9 cellular contexts compared by ENCODE assay signal in genomic region chr12:8696402-8697100, GRCh38. TPM values are rescaled to one million over a fixed set of nuclear protein-coding genes. Genes with fewer than 3 reads are reported as not detected.
A peak's percentile ranks its signal among the peaks of the same experiment; 100 is the strongest.
DNase-seq lines count a peak whose midpoint lies in the region; ATAC-seq and TF ChIP-seq lines count a peak whose summit lies in the region.
"Had no signal": no experiment of that assay in that cellular context is flagged by ENCODE, and none has a peak within 500 bp of the region (broad histone marks: within the 10 kb centered on the region; RNA-seq: fewer than 3 reads in every experiment).

No MANE protein-coding gene starts in this region.

- DNase-seq in dorsolateral prefrontal cortex (no peak), natural killer cell (no peak), NCI-H2029 treated with DMSO at 0.1 percent for 48 hours (lab: John Stamatoyannopoulos, UW) (no peak), NCI-H82 treated with DMSO at 0.1 percent for 48 hours (lab: John Stamatoyannopoulos, UW; ENCODE audit: unreplicated experiment) (no peak)

- no peaks in the 10 kb centered on the region for H3K36me3 Mint-ChIP-seq in natural killer cell

- no peaks in the 10 kb centered on the region for H3K9me2 ChIP-seq in Loucy (replicated peaks; ENCODE audit: low read depth, low read length)

- H3K9me3 Mint-ChIP-seq in natural killer cell = no peaks in the 10 kb centered on the region

- H3K36me3 ChIP-seq in BLaER1 treated with 17β-estradiol and CSF1 and Interleukin-3, amounts not matched to agents 10 nM and 100 nM = peaks cover 0 to 10% (median 2%) of the 10 kb centered on the region in 11 experiments; a peak in 6 of 22 replicates
- H3K36me3 ChIP-seq in Loucy (ENCODE audit: insufficient read depth, low read length) = no peaks in the 10 kb centered on the region

- peak overlapping the region; percentile 98 for H2AFZ ChIP-seq in Loucy (ENCODE audit: low read length)

- H3K9me3 ChIP-seq in BLaER1 treated with 17β-estradiol and CSF1 and Interleukin-3, amounts not matched to agents 10 nM and 100 nM (replicated peaks in 1 of 11) = no peaks in the 10 kb centered on the region
- H3K9me3 ChIP-seq in Loucy (ENCODE audit: insufficient read depth, low read depth, low read length) = no peaks in the 10 kb centered on the region

- no peaks in the 10 kb centered on the region for H3K27me3 Mint-ChIP-seq in natural killer cell (ENCODE audit: low read depth in 2 of 2)

- H3K4me1 Mint-ChIP-seq in natural killer cell = peaks cover 28% of the 10 kb centered on the region in 2 donors

- intact Hi-C loops in dorsolateral prefrontal cortex (cut with DNase I) = loop anchor here in 1 of 2 donors (5.0 kb wide), 1 partner anchor 216 kb away; the partner anchor contains the start of gene PHC1
- intact Hi-C loops in natural killer cell (cut with micrococcal nuclease) = no loop called here

- H3K4me1 ChIP-seq in BLaER1 treated with 17β-estradiol and CSF1 and Interleukin-3, amounts not matched to agents 10 nM and 100 nM = peaks cover 54 to 85% (median 76%) of the 10 kb centered on the region in 10 experiments
- peaks cover 63% of the 10 kb centered on the region for H3K4me1 ChIP-seq in Loucy (ENCODE audit: insufficient read depth, low read length, poor library complexity, severe bottlenecking)

- peak overlapping the region; percentile 49 to 95 (median 84) for H3K4me2 ChIP-seq in BLaER1 treated with 17β-estradiol and CSF1 and Interleukin-3, amounts not matched to agents 10 nM and 100 nM
- H3K4me2 ChIP-seq in Loucy (ENCODE audit: low read depth, low read length, poor library complexity, severe bottlenecking) = peak overlapping the region; percentile 81

- H3K9ac ChIP-seq in BLaER1 treated with 17β-estradiol and CSF1 and Interleukin-3, amounts not matched to agents 10 nM and 100 nM = peak overlapping the region; percentile 86 to 97 (median 94)
- H3K9ac ChIP-seq in Loucy (ENCODE audit: low read depth, low read length, poor library complexity, severe bottlenecking) = peak overlapping the region; percentile 91

- H3K27ac ChIP-seq in BLaER1 treated with 17β-estradiol and CSF1 and Interleukin-3, amounts not matched to agents 10 nM and 100 nM = peak overlapping the region; percentile 90 to 95 (median 92); a peak in 21 of 22 replicates
- peak overlapping the region in 49 of 59 donors; percentile 25 to 97 (median 88) for H3K27ac ChIP-seq in dorsolateral prefrontal cortex

- 0 out of 2 replicates have a peak, but pooled peaks cover 4% of the 10 kb centered on the region for H3F3A ChIP-seq in Loucy (ENCODE audit: low read depth)

- TF ChIP-seq CTCF in Loucy (conservative IDR thresholded peaks at IDR 0.05; ENCODE audit: low read length) (no peak), dorsolateral prefrontal cortex (IDR thresholded peaks at IDR 0.05 in 54 of 56, conservative IDR thresholded peaks at IDR 0.05 in 2 of 56; ENCODE audit: low read depth in 1 of 56, partially characterized antibody in 56 of 56) (no peak), natural killer cell (IDR thresholded peaks at IDR 0.05) (no peak)

- H4K20me1 ChIP-seq in BLaER1 treated with 17β-estradiol and CSF1 and Interleukin-3, amounts not matched to agents 10 nM and 100 nM = peaks cover 10 to 30% (median 25%) of the 10 kb centered on the region in 11 experiments; a peak in 16 of 22 replicates
- peaks cover 25% of the 10 kb centered on the region for H4K20me1 ChIP-seq in Loucy (ENCODE audit: insufficient read depth, low read length, poor library complexity, severe bottlenecking)

- no peaks in the 10 kb centered on the region for H3K27me3 ChIP-seq in BLaER1 treated with 17β-estradiol and CSF1 and Interleukin-3, amounts not matched to agents 10 nM and 100 nM
- H3K27me3 ChIP-seq in Loucy (ENCODE audit: insufficient read depth, low read length, poor library complexity, severe bottlenecking) (no peaks in the 10 kb centered on the region), dorsolateral prefrontal cortex (no peaks in the 10 kb centered on the region)

- H3K4me3 ChIP-seq in BLaER1 treated with 17β-estradiol and CSF1 and Interleukin-3, amounts not matched to agents 10 nM and 100 nM = peak overlapping the region; percentile 83 to 94 (median 90)
- H3K4me3 ChIP-seq in Loucy (ENCODE audit: low read length, poor library complexity, severe bottlenecking) = peak overlapping the region; percentile 78
- peak overlapping the region in 58 of 59 donors; percentile 61 to 98 (median 86) for H3K4me3 ChIP-seq in dorsolateral prefrontal cortex

- ATAC-seq in natural killer cell (no peak), GM18867 (IDR thresholded peaks at IDR 0.05; ENCODE audit: unreplicated experiment) (no peak)
- no peak for ATAC-seq in activated CD4-positive, CD25-positive, alpha-beta regulatory T cell treated with anti-CD3 and anti-CD28 coated beads, Interleukin-2, amount 50 U/mL, for 24 hours

- peak overlapping the region; percentile 72 to 92 for H3K27ac Mint-ChIP-seq in natural killer cell

- H3K4me3 Mint-ChIP-seq in natural killer cell = peak overlapping the region; percentile 80

- peaks cover 37% of the 10 kb centered on the region for H3K79me2 ChIP-seq in Loucy (ENCODE audit: insufficient read depth, low read length)

RNA-seq across cellular contexts. Expression of gene RIMKLB, which starts 1.2 kb away (rescaled TPM):
- total RNA-seq in dorsolateral prefrontal cortex (10 to 100 TPM; 26.8 to 88.1 (median 51.3) TPM), natural killer cell (10 to 100 TPM; 13.7 to 16.3 (median 15.4) TPM)

RNA-seq across cellular contexts. Expression of gene MFAP5, which starts 33.9 kb away (rescaled TPM):
- total RNA-seq in dorsolateral prefrontal cortex = 1 to 10 TPM in 33 of 120 experiments, under 1 TPM in 64, not detected in 23; 0.16 to 4.5 (median 0.75) TPM
- total RNA-seq in natural killer cell = not detected
- total RNA-seq: SK-MEL-5 had no signal
